2 cellular contexts compared by ENCODE assay signal in the genomic region with DNA sequence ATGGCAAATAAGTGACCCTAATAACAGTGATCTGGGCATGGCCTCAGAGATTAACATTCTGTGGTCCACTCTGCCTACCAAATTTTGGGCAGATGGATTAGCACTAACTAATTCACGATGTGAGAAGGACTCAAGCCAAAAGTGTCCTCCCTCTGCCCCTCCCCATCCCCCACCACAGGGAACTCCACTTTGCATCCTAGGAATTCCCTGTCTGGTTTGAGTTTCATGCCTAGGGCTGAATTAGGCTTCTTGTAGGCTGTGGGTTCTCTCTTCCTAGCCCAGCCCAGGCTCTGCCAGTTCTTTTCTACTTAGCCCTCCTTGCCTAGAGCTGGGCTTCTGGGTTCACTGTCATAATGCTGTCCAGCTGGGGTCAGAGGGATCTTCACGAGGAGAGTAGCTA.
TF ChIP-seq lines count a peak whose summit lies in the region.

No MANE protein-coding gene starts in this region.

TF ChIP-seq in IMR-90, 13 proteins besides CTCF, POLR2A, EP300 and RAD21 (continued from another document):
- no peak for TF ChIP-seq USF2 (IDR thresholded peaks at IDR 0.05; ENCODE audit: low read depth, low read length)
- TF ChIP-seq CEBPB (IDR thresholded peaks at IDR 0.05; ENCODE audit: low read depth, low read length): no peak
- no peak for TF ChIP-seq RCOR1 (IDR thresholded peaks at IDR 0.05; ENCODE audit: insufficient replicate concordance, low read length)
TF ChIP-seq in IMR-90: peak in this region for 0.

TF ChIP-seq in SK-N-SH, 30 proteins besides CTCF, POLR2A, EP300 and RAD21:
- TF ChIP-seq, protein P1, sequence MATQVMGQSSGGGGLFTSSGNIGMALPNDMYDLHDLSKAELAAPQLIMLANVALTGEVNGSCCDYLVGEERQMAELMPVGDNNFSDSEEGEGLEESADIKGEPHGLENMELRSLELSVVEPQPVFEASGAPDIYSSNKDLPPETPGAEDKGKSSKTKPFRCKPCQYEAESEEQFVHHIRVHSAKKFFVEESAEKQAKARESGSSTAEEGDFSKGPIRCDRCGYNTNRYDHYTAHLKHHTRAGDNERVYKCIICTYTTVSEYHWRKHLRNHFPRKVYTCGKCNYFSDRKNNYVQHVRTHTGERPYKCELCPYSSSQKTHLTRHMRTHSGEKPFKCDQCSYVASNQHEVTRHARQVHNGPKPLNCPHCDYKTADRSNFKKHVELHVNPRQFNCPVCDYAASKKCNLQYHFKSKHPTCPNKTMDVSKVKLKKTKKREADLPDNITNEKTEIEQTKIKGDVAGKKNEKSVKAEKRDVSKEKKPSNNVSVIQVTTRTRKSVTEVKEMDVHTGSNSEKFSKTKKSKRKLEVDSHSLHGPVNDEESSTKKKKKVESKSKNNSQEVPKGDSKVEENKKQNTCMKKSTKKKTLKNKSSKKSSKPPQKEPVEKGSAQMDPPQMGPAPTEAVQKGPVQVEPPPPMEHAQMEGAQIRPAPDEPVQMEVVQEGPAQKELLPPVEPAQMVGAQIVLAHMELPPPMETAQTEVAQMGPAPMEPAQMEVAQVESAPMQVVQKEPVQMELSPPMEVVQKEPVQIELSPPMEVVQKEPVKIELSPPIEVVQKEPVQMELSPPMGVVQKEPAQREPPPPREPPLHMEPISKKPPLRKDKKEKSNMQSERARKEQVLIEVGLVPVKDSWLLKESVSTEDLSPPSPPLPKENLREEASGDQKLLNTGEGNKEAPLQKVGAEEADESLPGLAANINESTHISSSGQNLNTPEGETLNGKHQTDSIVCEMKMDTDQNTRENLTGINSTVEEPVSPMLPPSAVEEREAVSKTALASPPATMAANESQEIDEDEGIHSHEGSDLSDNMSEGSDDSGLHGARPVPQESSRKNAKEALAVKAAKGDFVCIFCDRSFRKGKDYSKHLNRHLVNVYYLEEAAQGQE (IDR thresholded peaks at IDR 0.05; ENCODE audit: low read depth, low read length): no peak
- no peak for TF ChIP-seq MXI1 (IDR thresholded peaks at IDR 0.05; ENCODE audit: low read depth, low read length)
- no peak for TF ChIP-seq RCOR1 (IDR thresholded peaks at IDR 0.05; ENCODE audit: low read length)
- TF ChIP-seq JUND (IDR thresholded peaks at IDR 0.05): no peak
- TF ChIP-seq FOXJ3 (CRISPR knock-in tag; IDR thresholded peaks at IDR 0.05): no peak
- TF ChIP-seq, protein P2, sequence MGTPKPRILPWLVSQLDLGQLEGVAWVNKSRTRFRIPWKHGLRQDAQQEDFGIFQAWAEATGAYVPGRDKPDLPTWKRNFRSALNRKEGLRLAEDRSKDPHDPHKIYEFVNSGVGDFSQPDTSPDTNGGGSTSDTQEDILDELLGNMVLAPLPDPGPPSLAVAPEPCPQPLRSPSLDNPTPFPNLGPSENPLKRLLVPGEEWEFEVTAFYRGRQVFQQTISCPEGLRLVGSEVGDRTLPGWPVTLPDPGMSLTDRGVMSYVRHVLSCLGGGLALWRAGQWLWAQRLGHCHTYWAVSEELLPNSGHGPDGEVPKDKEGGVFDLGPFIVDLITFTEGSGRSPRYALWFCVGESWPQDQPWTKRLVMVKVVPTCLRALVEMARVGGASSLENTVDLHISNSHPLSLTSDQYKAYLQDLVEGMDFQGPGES (IDR thresholded peaks at IDR 0.05; ENCODE audit: low read depth, low read length): no peak
- no peak for TF ChIP-seq RFX5 (IDR thresholded peaks at IDR 0.05; ENCODE audit: low read length)
- TF ChIP-seq GATA2 (CRISPR knock-in tag; IDR thresholded peaks at IDR 0.05): no peak
- no peak for TF ChIP-seq NFIC (IDR thresholded peaks at IDR 0.05; ENCODE audit: borderline replicate concordance)
- TF ChIP-seq SIN3A (IDR thresholded peaks at IDR 0.05; ENCODE audit: borderline replicate concordance, low read depth, low read length): no peak
- TF ChIP-seq TCF12 (IDR thresholded peaks at IDR 0.05): no peak
- TF ChIP-seq USF2 (IDR thresholded peaks at IDR 0.05; ENCODE audit: borderline replicate concordance, low read depth, low read length): no peak
- TF ChIP-seq MEF2A (IDR thresholded peaks at IDR 0.05; ENCODE audit: borderline replicate concordance, low read depth): no peak
- no peak for TF ChIP-seq YY1 (IDR thresholded peaks at IDR 0.05; ENCODE audit: low read depth)
- no peak for TF ChIP-seq RXRA (IDR thresholded peaks at IDR 0.05; ENCODE audit: borderline replicate concordance, low read depth)
